ENCODE assay signal across 16 cellular contexts in genomic region chr13:48398450-48399095, GRCh38. TPM values are rescaled to one million over a fixed set of nuclear protein-coding genes. Genes with fewer than 3 reads are reported as not detected.
DNase-seq lines count a peak whose midpoint lies in the region; ATAC-seq and TF ChIP-seq lines count a peak whose summit lies in the region.
"Had no signal": no experiment of that assay in that cellular context is flagged by ENCODE, and none has a peak within 500 bp of the region (broad histone marks: within the 10 kb centered on the region; RNA-seq: fewer than 3 reads in every experiment).

No MANE protein-coding gene starts in this region.

- intact Hi-C loops in IMR-90 (cut with micrococcal nuclease): no loop called here

- no peak overlapping the region for H3K56ac ChIP-seq in IMR-90 (ENCODE audit: extremely low read depth, insufficient read depth, low read length)

- H2BK20ac ChIP-seq in IMR-90 (ENCODE audit: low read depth, low read length): no peak overlapping the region

- TF ChIP-seq POLR2A in IMR-90 (IDR thresholded peaks at IDR 0.05; ENCODE audit: low read depth, low read length): no peak

- no peak overlapping the region for H2BK5ac ChIP-seq in IMR-90 (ENCODE audit: low read depth, low read length, poor library complexity, severe bottlenecking)
- H2BK5ac ChIP-seq in mesenchymal stem cell (ENCODE audit: low read depth, low read length, poor library complexity, severe bottlenecking): no peak overlapping the region

- no TSS peak for BruUV-seq in IMR-90 (replicated peaks; lab: Mats Ljungman, UMichigan)

- H3K79me1 ChIP-seq in IMR-90 (ENCODE audit: low read depth in 1 of 2, low read length in 2 of 2) (peaks cover 3 to 17% of the 10 kb centered on the region in 2 experiments; a peak in 1 of 4 replicates), mesenchymal stem cell (replicated peaks; ENCODE audit: low read length, poor library complexity, severe bottlenecking) (peaks cover 14% of the 10 kb centered on the region)

- H2AK9ac ChIP-seq in IMR-90 (replicated peaks; ENCODE audit: low read depth, low read length, poor library complexity): no peak overlapping the region

- no peak overlapping the region for H4K5ac ChIP-seq in IMR-90 (ENCODE audit: low read depth, low read length)

- no peaks in the 10 kb centered on the region for H3K27me3 ChIP-seq in IMR-90 (ENCODE audit: control insufficient read depth, insufficient read depth, low read length)
- H3K27me3 ChIP-seq in mesenchymal stem cell (ENCODE audit: control insufficient read depth in 1 of 2, insufficient read depth in 1 of 2, low read length in 2 of 2): no peaks in the 10 kb centered on the region
- H3K27me3 ChIP-seq: tibial artery had no signal

- H2BK120ac ChIP-seq in IMR-90 (ENCODE audit: low read depth, low read length) (no peak overlapping the region), mesenchymal stem cell (ENCODE audit: low read depth, low read length) (no peak overlapping the region)

- ATAC-seq in IMR-90 (ENCODE audit: low read depth): no peak
- ATAC-seq in GM18511 (IDR thresholded peaks at IDR 0.05; ENCODE audit: unreplicated experiment): no peak
- no peak for ATAC-seq in HG02763 (IDR thresholded peaks at IDR 0.05; ENCODE audit: unreplicated experiment)

- no peaks in the 10 kb centered on the region for H4K20me1 ChIP-seq in IMR-90 (ENCODE audit: insufficient read depth, low read length)

- H3K9ac ChIP-seq in IMR-90 (ENCODE audit: low read depth, low read length) (no peak overlapping the region), mesenchymal stem cell (ENCODE audit: low read length) (peak overlapping the region; percentile 16)
- H3K9ac ChIP-seq: KMS-11 had no signal

- H3K4me2 ChIP-seq in IMR-90 (ENCODE audit: low read depth, low read length) (no peak overlapping the region), mesenchymal stem cell (ENCODE audit: low read length, poor library complexity, severe bottlenecking) (no peak overlapping the region)
- H3K4me2 ChIP-seq: KMS-11 had no signal

- no peak overlapping the region for H2BK15ac ChIP-seq in IMR-90 (ENCODE audit: low read depth, low read length)
- no peak overlapping the region for H2BK15ac ChIP-seq in mesenchymal stem cell (ENCODE audit: low read depth, poor library complexity, severe bottlenecking)

- H2BK12ac ChIP-seq in mesenchymal stem cell (ENCODE audit: low read length in 2 of 2): no peak overlapping the region

- H4K91ac ChIP-seq in IMR-90 (ENCODE audit: insufficient read depth, low read depth, low read length): no peak overlapping the region
- H4K91ac ChIP-seq in mesenchymal stem cell (ENCODE audit: low read length): no peak overlapping the region

- no peak for TF ChIP-seq CTCF in 22Rv1 (IDR thresholded peaks at IDR 0.05)
- no peak for TF ChIP-seq CTCF in IMR-90 (conservative IDR thresholded peaks at IDR 0.05; ENCODE audit: low read depth, low read length)

- H3K27ac ChIP-seq in 22Rv1 (peak overlapping the region; percentile 63), IMR-90 (ENCODE audit: insufficient read depth, low read length) (no peak overlapping the region), mesenchymal stem cell (ENCODE audit: low read length, poor library complexity, severe bottlenecking) (no peak overlapping the region)
- H3K27ac ChIP-seq: KMS-11 had no signal

- H3K4ac ChIP-seq in IMR-90 (ENCODE audit: low read depth, low read length) (no peak overlapping the region), mesenchymal stem cell (ENCODE audit: low read depth in 1 of 2, low read length in 2 of 2) (no peak overlapping the region)

- peak overlapping the region; percentile 89; the same call in 1 of the 2 replicates for H3K23ac ChIP-seq in IMR-90 (ENCODE audit: low read depth, low read length)
- H3K23ac ChIP-seq in mesenchymal stem cell (ENCODE audit: low read length in 2 of 2): no peak overlapping the region

- H3K18ac ChIP-seq in IMR-90 (ENCODE audit: low read depth, low read length) (no peak overlapping the region; the same call in 1 of the 2 replicates), mesenchymal stem cell (ENCODE audit: low read depth in 1 of 2, low read length in 2 of 2) (no peak overlapping the region)

- no peak overlapping the region for H2AFZ ChIP-seq in IMR-90 (replicated peaks; ENCODE audit: low read length, poor library complexity)
- no peak overlapping the region for H2AFZ ChIP-seq in mesenchymal stem cell (ENCODE audit: low read depth, low read length)

- H3K36me3 ChIP-seq in IMR-90 (ENCODE audit: control insufficient read depth, insufficient read depth, low read length) (peaks cover 4% of the 10 kb centered on the region; the same call in 1 of the 2 replicates), mesenchymal stem cell (ENCODE audit: control insufficient read depth in 1 of 2, insufficient read depth in 2 of 2, low read depth in 1 of 2, low read length in 2 of 2) (peaks cover 8 to 12% of the 10 kb centered on the region in 2 experiments)

- peak; percentile 18 for DNase-seq in IMR-90
- peak; percentile 35 for DNase-seq in dermis blood vessel endothelial cell
- DNase-seq in mesenchymal stem cell: no peak
- no peak for DNase-seq in mesenteric fat pad (ENCODE audit: low spot score)
- DNase-seq in NCI-H526 treated with DMSO at 0.1 percent for 48 hours (lab: John Stamatoyannopoulos, UW): no peak
- DNase-seq: activated CD4-positive, CD25-positive, alpha-beta regulatory T cell; activated naive CD8-positive, alpha-beta T cell treated with anti-CD3 and anti-CD28 coated beads, Interleukin-2, amount 10 ng/mL, durations not matched to agents 7 days and 5 days; DMS153; head of caudate nucleus; NCI-H1930; tibial artery had no signal

- H2AK5ac ChIP-seq in IMR-90 (ENCODE audit: low read depth, low read length): no peak overlapping the region
- no peak overlapping the region for H2AK5ac ChIP-seq in mesenchymal stem cell (ENCODE audit: low read length, severe bottlenecking)

- POLR2A ChIA-PET in IMR-90 (lab: Charles Lee; ENCODE audit: unreplicated experiment): interaction anchor here (0.6 to 0.9 kb wide), 2 partner anchors 14 to 385 kb away, joined by 5 to 6 read pairs; partner anchors contain the start of gene LPAR6

- no peak overlapping the region for H3K14ac ChIP-seq in IMR-90 (replicated peaks; ENCODE audit: low read depth, low read length)
- no peak overlapping the region for H3K14ac ChIP-seq in mesenchymal stem cell (ENCODE audit: low read length in 2 of 2)

- H3K9me1 ChIP-seq in IMR-90 (ENCODE audit: insufficient read depth, low read length): no peaks in the 10 kb centered on the region

- TF ChIP-seq RAD21 in IMR-90 (IDR thresholded peaks at IDR 0.05; ENCODE audit: low read length): no peak

- H4K8ac ChIP-seq in IMR-90 (ENCODE audit: low read depth in 2 of 2, low read length in 2 of 2) (no peak overlapping the region), mesenchymal stem cell (ENCODE audit: low read length) (no peak overlapping the region)

- dilution Hi-C loops in IMR-90 (cut with HindIII; ENCODE audit: low sequenced_read_pairs, unreplicated experiment): no loop called here

- in situ Hi-C loops in IMR-90 (cut with MboI; ENCODE audit: low sequenced_read_pairs): no loop called here

- H3K4me3 ChIP-seq in IMR-90 (ENCODE audit: insufficient read depth, low read depth, low read length): no peak overlapping the region
- H3K4me3 ChIP-seq in mesenchymal stem cell (ENCODE audit: insufficient read depth in 1 of 2, low read depth in 1 of 2, low read length in 2 of 2): no peak overlapping the region
- H3K4me3 ChIP-seq: lung, tibial artery had no signal

- H3K9me3 ChIP-seq in IMR-90 (ENCODE audit: control insufficient read depth, insufficient read depth, low read length) (no peaks in the 10 kb centered on the region), mesenchymal stem cell (ENCODE audit: control insufficient read depth, low read length) (peaks cover 8% of the 10 kb centered on the region)
- H3K9me3 ChIP-seq: tibial artery had no signal

- peaks cover 5% of the 10 kb centered on the region; the same call in 1 of the 2 replicates for H3K4me1 ChIP-seq in IMR-90 (ENCODE audit: control insufficient read depth, insufficient read depth, low read length)
- H3K4me1 ChIP-seq in mesenchymal stem cell (ENCODE audit: control insufficient read depth, insufficient read depth, low read depth, low read length): no peaks in the 10 kb centered on the region

- CTCF ChIA-PET in IMR-90 (lab: Yijun Ruan, JAX): no interaction called here

TF ChIP-seq in IMR-90, 13 proteins besides CTCF, POLR2A, EP300 and RAD21 (continues in another document):
- TF ChIP-seq MAZ (IDR thresholded peaks at IDR 0.05; ENCODE audit: borderline replicate concordance, low read depth, low read length) (no peak), CHD1 (IDR thresholded peaks at IDR 0.05; ENCODE audit: low read depth, low read length) (no peak), FOS (IDR thresholded peaks at IDR 0.05; ENCODE audit: low read depth, low read length) (no peak), MAFK (IDR thresholded peaks at IDR 0.05; ENCODE audit: low read depth, low read length) (no peak), BHLHE40 (IDR thresholded peaks at IDR 0.05; ENCODE audit: low read depth, low read length) (no peak), ELK1 (IDR thresholded peaks at IDR 0.05; ENCODE audit: borderline replicate concordance, low read depth, low read length) (no peak), SMC3 (IDR thresholded peaks at IDR 0.05; ENCODE audit: low read depth, low read length) (no peak), RFX5 (IDR thresholded peaks at IDR 0.05; ENCODE audit: low read depth, low read length) (no peak), USF2 (IDR thresholded peaks at IDR 0.05; ENCODE audit: low read depth, low read length) (no peak)

RNA-seq across cellular contexts. Expression of gene LPAR6, which starts 14.3 kb away (rescaled TPM):
- total RNA-seq in IMR-90 (2012; rRNA removed) (1.4 and 4.4 TPM in 2 replicates), dermis blood vessel endothelial cell (42.5 and 66.2 TPM in 2 replicates), mesenteric fat pad (36.6 TPM)
- 0.99 and 2.0 TPM in 2 replicates for polyA plus RNA-seq in IMR-90 (2012; rRNA removed)
- polyA plus RNA-seq in IMR-90 (2012; cell fraction: cytosol; rRNA removed): 0.14 and 0.45 TPM in 2 replicates
- 0.04 and 1.5 TPM in 2 replicates for polyA plus RNA-seq in IMR-90 (2012; cell fraction: nucleus; rRNA removed; ENCODE audit: low replicate concordance)
- 7.6 TPM for polyA plus RNA-seq in mesenchymal stem cell (2013, experiment 1 of 2)
- polyA plus RNA-seq in mesenchymal stem cell (2013, experiment 2 of 2): 7.1 TPM

Comparison
In these comparisons a context has a peak if more than half of its experiments do, and no peak if none do; other contexts are left out.
1. DNase-seq: peak in IMR-90 (single experiment) and dermis blood vessel endothelial cell (single experiment); none in mesenchymal stem cell (single experiment), mesenteric fat pad (single experiment) and NCI-H526 treated with DMSO at 0.1 percent for 48 hours (single experiment).